Comparison of ENCODE assay signal across 8 cellular contexts in genomic region chr6:167350322-167350721, GRCh38. TPM values are rescaled to one million over a fixed set of nuclear protein-coding genes. Genes with fewer than 3 reads are reported as not detected.
DNase-seq lines count a peak whose midpoint lies in the region; ATAC-seq, FAIRE-seq and TF ChIP-seq lines count a peak whose summit lies in the region.
"Had no signal": no experiment of that assay in that cellular context is flagged by ENCODE, and none has a peak within 500 bp of the region (broad histone marks: within the 10 kb centered on the region; RNA-seq: fewer than 3 reads in every experiment).

No MANE protein-coding gene starts in this region.

- H2AK5ac ChIP-seq in H9 (ENCODE audit: insufficient read length, low read length), result no peak overlapping the region

- H3K79me1 ChIP-seq in H9 (ENCODE audit: insufficient read depth, low read depth, low read length, poor library complexity, severe bottlenecking), result no peaks in the 10 kb centered on the region

- H3K27me3 ChIP-seq in H9 (ENCODE audit: insufficient read depth, low read length) (peaks cover 6% of the 10 kb centered on the region; the same call in 1 of the 2 replicates), small intestine (ENCODE audit: control insufficient read depth in 2 of 2, insufficient read depth in 2 of 2, low read length in 2 of 2) (peaks cover 0 to 3% of the 10 kb centered on the region in 2 donors)

- POLR2A ChIA-PET in activated CD4-positive, alpha-beta memory T cell treated with anti-CD3 and anti-CD28 coated beads for 36 hours (lab: Charles Lee), result interaction anchor here (1.0 to 2.8 kb wide), 4 partner anchors 21 to 1097 kb away, joined by 3 to 20 read pairs (median 4); no protein-coding TSS in a partner anchor

- H3K4me1 ChIP-seq in H9 (ENCODE audit: insufficient read depth, low read length) (no peaks in the 10 kb centered on the region), small intestine (ENCODE audit: control insufficient read depth in 2 of 2, insufficient read depth in 1 of 2, low read depth in 1 of 2, low read length in 1 of 2) (no peaks in the 10 kb centered on the region)

- H3T11ph ChIP-seq in H9 (ENCODE audit: low read length), result no peak overlapping the region

- no peak overlapping the region for H3K14ac ChIP-seq in H9 (ENCODE audit: insufficient read depth, low read length)

- H3K27ac Mint-ChIP-seq in H9, result no peak overlapping the region
- H3K27ac Mint-ChIP-seq in activated CD4-positive, alpha-beta memory T cell treated with anti-CD3 and anti-CD28 coated beads for 36 hours, result peak overlapping the region; percentile 63

- H3K18ac ChIP-seq in H9 (ENCODE audit: insufficient read length, low read depth, low read length), result no peak overlapping the region

- H3K9me3 ChIP-seq in H9 (ENCODE audit: control insufficient read depth, low read depth, low read length), result no peaks in the 10 kb centered on the region
- no peaks in the 10 kb centered on the region for H3K9me3 ChIP-seq in small intestine (ENCODE audit: control insufficient read depth, low read depth)

- peak overlapping the region; percentile 69 to 73 for H3K4me3 Mint-ChIP-seq in H9
- H3K4me3 Mint-ChIP-seq in activated CD4-positive, alpha-beta memory T cell treated with anti-CD3 and anti-CD28 coated beads for 36 hours, result peak overlapping the region; percentile 80

- ATAC-seq in HG03045 (IDR thresholded peaks at IDR 0.05; ENCODE audit: unreplicated experiment) (no peak), HG03159 (IDR thresholded peaks at IDR 0.05; ENCODE audit: unreplicated experiment) (no peak)

- H3K4ac ChIP-seq in H9 (ENCODE audit: low read depth, low read length), result no peak overlapping the region

- peaks cover 40% of the 10 kb centered on the region for H3K27me3 Mint-ChIP-seq in H9 (ENCODE audit: low read depth)
- peaks cover 28% of the 10 kb centered on the region for H3K27me3 Mint-ChIP-seq in activated CD4-positive, alpha-beta memory T cell treated with anti-CD3 and anti-CD28 coated beads for 36 hours

- no peaks in the 10 kb centered on the region for H4K20me1 ChIP-seq in H9 (ENCODE audit: control insufficient read depth, insufficient read depth, insufficient read length)

- H3K9me3 Mint-ChIP-seq in H9, result peaks cover 19 to 20% of the 10 kb centered on the region in 2 experiments
- H3K9me3 Mint-ChIP-seq in activated CD4-positive, alpha-beta memory T cell treated with anti-CD3 and anti-CD28 coated beads for 36 hours, result peaks cover 4% of the 10 kb centered on the region

- CTCF ChIA-PET in activated CD4-positive, alpha-beta memory T cell treated with anti-CD3 and anti-CD28 coated beads for 36 hours (lab: Charles Lee), result interaction anchor here (2.6 kb wide), 2 partner anchors 21 kb away, joined by 7 to 33 read pairs; no protein-coding TSS in a partner anchor

- no peak overlapping the region for H3K9ac ChIP-seq in H9 (ENCODE audit: extremely low read depth, insufficient read length, low read length)

- no peak overlapping the region for H4K8ac ChIP-seq in H9 (replicated peaks; ENCODE audit: insufficient read length, low read depth, low read length)

- no peak overlapping the region for H4K91ac ChIP-seq in H9 (ENCODE audit: insufficient read length, low read depth, low read length)

- H2AFZ ChIP-seq in H9 (ENCODE audit: low read length), result no peak overlapping the region

- no peak overlapping the region for H2BK15ac ChIP-seq in H9 (ENCODE audit: low read depth, low read length)

- H2BK12ac ChIP-seq in H9 (ENCODE audit: insufficient read length, low read depth, low read length), result no peak overlapping the region

- H3K4me2 ChIP-seq in H9 (ENCODE audit: insufficient read depth, insufficient read length, low read length), result peak overlapping the region; percentile 50

- H3K79me2 ChIP-seq in H9 (ENCODE audit: insufficient read depth, low read length), result no peaks in the 10 kb centered on the region

- no peak for FAIRE-seq in small intestine (lab: Jason Lieb, UNC)

- intact Hi-C loops in activated CD4-positive, alpha-beta memory T cell treated with anti-CD3 and anti-CD28 coated beads for 36 hours (cut with micrococcal nuclease), result loop anchor here (2.0 to 10.0 kb wide), 6 partner anchors 22 to 504 kb away; partner anchors contain the start of gene AFDN

- H3K56ac ChIP-seq in H9 (ENCODE audit: insufficient read length, low read depth, low read length), result no peak overlapping the region

- no CpG with 5 or more reads among the region's 22 CpGs for WGBS in H9 (ENCODE audit: extremely low coverage, insufficient read length, low lambda C conversion rate)
- WGBS in small intestine, 3 donors, result 1 to 3% (median 2%) methylated on average over 22 of the region's 22 CpGs

- H3K23ac ChIP-seq in H9 (ENCODE audit: insufficient read length, low read depth, low read length), result no peak overlapping the region

- no peak overlapping the region for H2BK20ac ChIP-seq in H9 (ENCODE audit: low read depth, low read length, poor library complexity, severe bottlenecking)

- peaks cover 8% of the 10 kb centered on the region for H3K23me2 ChIP-seq in H9 (ENCODE audit: insufficient read length, low read depth, low read length, poor library complexity, severe bottlenecking)

- H2BK120ac ChIP-seq in H9 (ENCODE audit: low read depth, low read length, poor library complexity, severe bottlenecking), result no peak overlapping the region

- H4K5ac ChIP-seq in H9 (ENCODE audit: insufficient read length, low read depth, low read length), result no peak overlapping the region

- DNase-seq in H9, result no peak
- peak; percentile 22 for DNase-seq in activated CD4-positive, alpha-beta memory T cell treated with anti-CD3 and anti-CD28 coated beads for 36 hours
- peak; percentile 36 for DNase-seq in small intestine
- no peak for DNase-seq in EL

- H3K36me3 ChIP-seq in small intestine (ENCODE audit: control insufficient read depth in 2 of 2, insufficient read depth in 2 of 2, low read length in 2 of 2), result no peaks in the 10 kb centered on the region

- H3K27ac ChIP-seq in H9 (ENCODE audit: insufficient read length, low read depth, low read length), result no peak overlapping the region
- H3K27ac ChIP-seq in small intestine (ENCODE audit: low read depth in 1 of 2, low read length in 1 of 2), result no peak overlapping the region

- TF ChIP-seq CTCF in H9 (conservative IDR thresholded peaks at IDR 0.05), result no peak

- peaks cover 0 to 16% (median 13%) of the 10 kb centered on the region in 3 experiments; a peak in 5 of 7 replicates for H3K36me3 Mint-ChIP-seq in H9 (ENCODE audit: insufficient read depth in 1 of 3, low read depth in 3 of 3)
- H3K36me3 Mint-ChIP-seq in activated CD4-positive, alpha-beta memory T cell treated with anti-CD3 and anti-CD28 coated beads for 36 hours, result peaks cover 8% of the 10 kb centered on the region

- H3K4me1 Mint-ChIP-seq in H9, result peaks cover 12 to 13% of the 10 kb centered on the region in 2 experiments
- peaks cover 23% of the 10 kb centered on the region for H3K4me1 Mint-ChIP-seq in activated CD4-positive, alpha-beta memory T cell treated with anti-CD3 and anti-CD28 coated beads for 36 hours (ENCODE audit: low read depth)

- no peak overlapping the region for H2BK5ac ChIP-seq in H9 (ENCODE audit: insufficient read length, low read length)

- H3K4me3 ChIP-seq in iPS-11a (ENCODE audit: low read depth, low read length) (peak overlapping the region; percentile 33), small intestine (ENCODE audit: low read depth in 1 of 2, low read length in 2 of 2) (peak overlapping the region in 1 of 2 donors; percentile 65)

RNA-seq across cellular contexts. Expression of gene TTLL2, which starts 25.4 kb away (rescaled TPM):
- not detected in 2 replicates for total RNA-seq in H9 (2021)
- total RNA-seq in activated CD4-positive, alpha-beta memory T cell treated with anti-CD3 and anti-CD28 coated beads for 36 hours, result not detected
- not detected for polyA plus RNA-seq in small intestine
- total RNA-seq: glomerular endothelial cell had no signal

RNA-seq across cellular contexts. Expression of gene UNC93A, which starts 59.2 kb away (rescaled TPM):
- total RNA-seq in H9 (2021), result 0.70 and 0.94 TPM in 2 replicates
- total RNA-seq in activated CD4-positive, alpha-beta memory T cell treated with anti-CD3 and anti-CD28 coated beads for 36 hours, result not detected
- polyA plus RNA-seq in small intestine, result 10 to 100 TPM in 1 of 3 donors, 1 to 10 TPM in 2; 2.7 to 33.8 (median 3.0) TPM
- total RNA-seq: glomerular endothelial cell had no signal

Comparison
In these comparisons a context has a peak if more than half of its experiments do, and no peak if none do; other contexts are left out.
1. DNase-seq: peak in activated CD4-positive, alpha-beta memory T cell treated with anti-CD3 and anti-CD28 coated beads for 36 hours (single experiment) and small intestine (single experiment); none in H9 (single experiment) and EL (single experiment).